In genomic region chr16:53888222-53888621, GRCh38 we compare ENCODE assay signal across 8 cellular contexts.
"Had no signal": no experiment of that assay in that cellular context is flagged by ENCODE, and none has a peak within 500 bp of the region (broad histone marks: within the 10 kb centered on the region; RNA-seq: fewer than 3 reads in every experiment).

No MANE protein-coding gene starts in this region.

- ATAC-seq: GM23338, HepG2 had no signal

- H3K27ac Mint-ChIP-seq: GM23338, H9, IgD-negative memory B cell had no signal

- H3K4me3 Mint-ChIP-seq: GM23338, H9, IgD-negative memory B cell had no signal

- H3K27ac ChIP-seq: HL-60 had no signal

- H3K4me3 ChIP-seq: GM23338 had no signal

- H3K4me2 ChIP-seq: GM23338 had no signal

- DNase-seq: H9, HCEC 1CT, KBM-7 had no signal

- H3K9me3 Mint-ChIP-seq: GM23338, H9 had no signal

- H3K4me1 Mint-ChIP-seq: IgD-negative memory B cell had no signal

- H2AFZ ChIP-seq: GM23338 had no signal

- FAIRE-seq: H1, HepG2 had no signal

- H3K27me3 Mint-ChIP-seq: IgD-negative memory B cell had no signal
